17 cellular contexts compared by ENCODE assay signal in the genomic region with DNA sequence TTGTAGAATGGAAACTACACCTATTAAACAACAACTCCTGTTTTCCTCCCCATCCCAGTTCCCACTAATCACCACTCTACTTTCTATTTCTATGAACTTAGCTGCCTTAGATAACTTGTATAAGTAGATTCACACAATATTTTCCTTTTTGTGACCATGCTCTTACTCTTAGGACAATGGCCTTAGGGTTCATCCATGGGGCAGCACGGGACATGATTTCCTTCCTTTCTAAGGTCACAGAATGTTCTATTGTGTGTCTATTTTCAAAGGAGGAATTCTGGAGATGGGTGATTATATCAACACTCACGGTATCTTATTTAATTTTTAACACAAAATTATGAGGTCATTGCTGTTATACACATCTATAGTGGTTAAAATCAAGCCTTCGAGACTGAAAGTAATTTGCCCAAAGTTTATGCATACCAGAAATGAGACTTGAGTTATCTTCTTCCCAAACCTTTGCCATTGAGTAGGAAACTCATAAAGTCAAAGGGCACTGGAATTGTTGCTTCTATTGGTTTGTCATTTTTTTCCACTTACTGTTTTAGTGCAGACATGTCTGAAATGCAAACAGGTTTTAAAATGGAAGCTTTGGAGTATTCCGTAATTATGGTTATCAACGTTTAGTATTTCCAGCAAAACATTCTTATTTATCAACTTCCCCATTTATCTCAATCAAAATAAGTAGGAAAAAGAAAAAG.
"Had no signal": no experiment of that assay in that cellular context is flagged by ENCODE, and none has a peak within 500 bp of the region (broad histone marks: within the 10 kb centered on the region; RNA-seq: fewer than 3 reads in every experiment).

No MANE protein-coding gene starts in this region.

- DNase-seq: caudate nucleus; effector memory CD4-positive, alpha-beta T cell; esophagus squamous epithelium; foreskin fibroblast; hippocampal formation; kidney glomerular epithelial cell; left lung; mammary epithelial cell; naive thymus-derived CD4-positive, alpha-beta T cell; nephron progenitor cell; psoas muscle; stimulated activated CD4-positive, alpha-beta T cell treated with anti-CD3 and anti-CD28 coated beads, Interleukin-1b, Interleukin-23, amount 100 ng/mL, for 48 hours; stimulated activated CD4-positive, alpha-beta T cell treated with anti-CD3 and anti-CD28 coated beads, Interleukin-4, amount 100 ng/mL, for 24 hours; tibial artery had no signal

- H3K27me3 ChIP-seq: left lung had no signal

- ATAC-seq: left lung; naive thymus-derived CD4-positive, alpha-beta T cell; psoas muscle; stimulated activated memory B cell treated with anti-CD40 and anti-IgM and Interleukin-4, amounts not matched to agents 10 μg/mL and 1 μg/mL and 100 μg/mL, for 72 hours had no signal

- H3K9me3 ChIP-seq: tibial artery had no signal

- H3K4me1 ChIP-seq: esophagus squamous epithelium, left lung, psoas muscle, tibial artery had no signal

- FAIRE-seq: endometrium had no signal

- H3K36me3 ChIP-seq: esophagus squamous epithelium, left lung, tibial artery had no signal

- H3K4me3 ChIP-seq: coronary artery, esophagus squamous epithelium, left lung, psoas muscle, tibial artery had no signal

- H3K27ac ChIP-seq: coronary artery, psoas muscle, tibial artery had no signal
